In genomic region chr2:159022019-159022418, GRCh38 we compare ENCODE assay signal across 15 cellular contexts. TPM values are rescaled to one million over a fixed set of nuclear protein-coding genes. Genes with fewer than 3 reads are reported as not detected.
DNase-seq lines count a peak whose midpoint lies in the region; ATAC-seq and TF ChIP-seq lines count a peak whose summit lies in the region.
"Had no signal": no experiment of that assay in that cellular context is flagged by ENCODE, and none has a peak within 500 bp of the region (broad histone marks: within the 10 kb centered on the region; RNA-seq: fewer than 3 reads in every experiment).

No MANE protein-coding gene starts in this region.

- peak overlapping the region; percentile 42 for H3K27ac Mint-ChIP-seq in endothelial cell (ENCODE audit: unreplicated experiment)
- H3K27ac Mint-ChIP-seq: CD4-positive, CD25-positive, alpha-beta regulatory T cell; CD8-positive, alpha-beta memory T cell had no signal

- no peaks in the 10 kb centered on the region for H3K36me3 ChIP-seq in cardiac muscle cell
- H3K36me3 ChIP-seq: BE2C, HAP-1 had no signal

- H3K36me3 Mint-ChIP-seq in endothelial cell (ENCODE audit: low read depth, unreplicated experiment): peaks cover 8% of the 10 kb centered on the region
- H3K36me3 Mint-ChIP-seq: CD4-positive, CD25-positive, alpha-beta regulatory T cell had no signal

- peak overlapping the region; percentile 1 for H3K27ac ChIP-seq in cardiac muscle cell
- H3K27ac ChIP-seq: GM23248 had no signal

- no peak for DNase-seq in endothelial cell (ENCODE audit: low spot score)
- DNase-seq in cardiac muscle cell (ENCODE audit: low read depth in 1 of 2, low spot score in 1 of 2): no peak
- DNase-seq in left ventricle myocardium superior: no peak
- no peak for DNase-seq in putamen (ENCODE audit: low spot score)
- DNase-seq in hippocampal formation (lab: John Stamatoyannopoulos, UW): no peak
- DNase-seq in D341Med (ENCODE audit: low spot score): no peak
- DNase-seq: ACHN; BE2C; C1 segment of cervical spinal cord; CD4-positive, CD25-positive, alpha-beta regulatory T cell; CD8-positive, alpha-beta memory T cell; COR-L47; GM23248 had no signal

- intact Hi-C loops in left ventricle myocardium superior (cut with micrococcal nuclease): no loop called here

- H3K9me3 ChIP-seq in cardiac muscle cell (ENCODE audit: low read depth): no peaks in the 10 kb centered on the region
- H3K9me3 ChIP-seq: BE2C, HAP-1 had no signal

- H3K9me3 Mint-ChIP-seq in endothelial cell (ENCODE audit: unreplicated experiment): no peaks in the 10 kb centered on the region

- ATAC-seq in left ventricle myocardium superior: peak; percentile 31
- ATAC-seq: HepG2 had no signal

- peaks cover 16% of the 10 kb centered on the region for H3K4me1 Mint-ChIP-seq in endothelial cell (ENCODE audit: unreplicated experiment)
- H3K4me1 Mint-ChIP-seq: CD4-positive, CD25-positive, alpha-beta regulatory T cell; CD8-positive, alpha-beta memory T cell had no signal

- H3K4me1 ChIP-seq in cardiac muscle cell (ENCODE audit: low read depth): peaks cover 23% of the 10 kb centered on the region
- H3K4me1 ChIP-seq: BE2C, HAP-1 had no signal

- TF ChIP-seq CTCF in endothelial cell (IDR thresholded peaks at IDR 0.05; ENCODE audit: unreplicated experiment) (no peak), cardiac muscle cell (IDR thresholded peaks at IDR 0.05; ENCODE audit: low read depth, low read length) (no peak)

- H3K27me3 ChIP-seq in cardiac muscle cell: no peaks in the 10 kb centered on the region
- H3K27me3 ChIP-seq: BE2C had no signal

- H3K4me3 Mint-ChIP-seq in endothelial cell (ENCODE audit: unreplicated experiment): no peak overlapping the region
- H3K4me3 Mint-ChIP-seq: CD4-positive, CD25-positive, alpha-beta regulatory T cell; CD8-positive, alpha-beta memory T cell had no signal

- no peaks in the 10 kb centered on the region for H3K27me3 Mint-ChIP-seq in endothelial cell (ENCODE audit: unreplicated experiment)

- H3K4me3 ChIP-seq in cardiac muscle cell: no peak overlapping the region
- H3K4me3 ChIP-seq: GM23248, HAP-1 had no signal

RNA-seq across cellular contexts. Expression of gene TANC1, which starts 53.6 kb away (rescaled TPM):
- total RNA-seq in endothelial cell (ENCODE audit: unreplicated experiment): 84.1 TPM
- 21.8 and 34.8 TPM in 2 replicates for total RNA-seq in cardiac muscle cell
- polyA plus RNA-seq in cardiac muscle cell: 22.1 and 25.0 TPM in 2 replicates
- total RNA-seq in left ventricle myocardium superior: 62.7 TPM
